ENCODE assay signal across 19 cellular contexts in the genomic region with DNA sequence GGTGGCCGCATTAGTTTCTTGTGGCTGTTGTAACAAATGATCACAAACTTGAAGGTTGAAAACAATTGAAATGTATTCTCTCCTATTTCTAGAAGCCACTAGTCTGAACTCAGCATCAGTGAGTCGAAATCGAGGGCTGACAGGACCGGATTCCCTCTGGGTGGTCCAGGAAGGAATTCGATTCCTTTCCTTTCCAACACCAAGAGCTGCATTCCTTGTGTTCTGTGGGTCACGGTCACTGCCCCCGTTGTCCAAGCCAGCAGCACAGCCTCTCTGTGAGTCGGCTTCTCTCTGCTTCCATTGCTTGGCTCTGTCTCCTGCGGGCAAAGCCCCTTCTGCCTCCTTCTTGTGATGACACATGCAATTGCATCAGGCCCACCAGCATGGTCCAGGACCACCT.
"Had no signal": no experiment of that assay in that cellular context is flagged by ENCODE, and none has a peak within 500 bp of the region (broad histone marks: within the 10 kb centered on the region; RNA-seq: fewer than 3 reads in every experiment).

No MANE protein-coding gene starts in this region.

- H3K9me3 Mint-ChIP-seq: effector memory CD8-positive, alpha-beta T cell had no signal

- H3K4me1 Mint-ChIP-seq: activated CD4-positive, alpha-beta T cell treated with anti-CD3 and anti-CD28 coated beads, Interleukin-2, amount 10 ng/mL, durations not matched to agents 7 days and 5 days; activated naive CD4-positive, alpha-beta T cell treated with anti-CD3 and anti-CD28 coated beads, Interleukin-2, amount 50 U/mL, for 24 hours had no signal

- ATAC-seq: activated CD8-positive, alpha-beta T cell treated with anti-CD3 and anti-CD28 coated beads, Interleukin-2, amount 10 ng/mL, durations not matched to agents 7 days and 5 days; activated T-cell treated with anti-CD3 and anti-CD28 coated beads, Interleukin-2, amount 50 U/mL, for 4 hours; body of pancreas; effector memory CD8-positive, alpha-beta T cell; mucosa of descending colon; pancreas; SK-N-SH treated with all-trans-retinoic acid at 6 μM for 48 hours; stimulated activated effector memory CD8-positive, alpha-beta T cell treated with anti-CD3 and anti-CD28 coated beads, Interleukin-12 subunit alpha, Interleukin-12 subunit beta, amount 100 ng/mL, for 72 hours; T-cell had no signal

- H3K4me3 Mint-ChIP-seq: activated CD4-positive, alpha-beta T cell treated with anti-CD3 and anti-CD28 coated beads, Interleukin-2, amount 10 ng/mL, durations not matched to agents 7 days and 5 days; activated CD8-positive, alpha-beta T cell treated with anti-CD3 and anti-CD28 coated beads, Interleukin-2, amount 10 ng/mL, durations not matched to agents 7 days and 5 days; activated naive CD4-positive, alpha-beta T cell treated with anti-CD3 and anti-CD28 coated beads, Interleukin-2, amount 50 U/mL, for 24 hours; activated T-cell treated with anti-CD3 and anti-CD28 coated beads, Interleukin-2, amount 50 U/mL, for 4 hours; effector memory CD8-positive, alpha-beta T cell; stimulated activated effector memory CD8-positive, alpha-beta T cell treated with anti-CD3 and anti-CD28 coated beads, Interleukin-12 subunit alpha, Interleukin-12 subunit beta, amount 100 ng/mL, for 72 hours; T-cell had no signal

- H3K36me3 Mint-ChIP-seq: activated naive CD4-positive, alpha-beta T cell treated with anti-CD3 and anti-CD28 coated beads, Interleukin-2, amount 50 U/mL, for 24 hours; stimulated activated effector memory CD8-positive, alpha-beta T cell treated with anti-CD3 and anti-CD28 coated beads, Interleukin-12 subunit alpha, Interleukin-12 subunit beta, amount 100 ng/mL, for 72 hours had no signal

- H3K4me3 ChIP-seq: body of pancreas, esophagus squamous epithelium, left ventricle myocardium inferior, mucosa of descending colon, pancreas, right lobe of liver, stomach, thoracic aorta had no signal

- H3K27ac Mint-ChIP-seq: activated CD4-positive, alpha-beta T cell treated with anti-CD3 and anti-CD28 coated beads, Interleukin-2, amount 10 ng/mL, durations not matched to agents 7 days and 5 days; activated CD8-positive, alpha-beta T cell treated with anti-CD3 and anti-CD28 coated beads, Interleukin-2, amount 10 ng/mL, durations not matched to agents 7 days and 5 days; activated naive CD4-positive, alpha-beta T cell treated with anti-CD3 and anti-CD28 coated beads, Interleukin-2, amount 50 U/mL, for 24 hours; effector memory CD8-positive, alpha-beta T cell; naive B cell; stimulated activated effector memory CD8-positive, alpha-beta T cell treated with anti-CD3 and anti-CD28 coated beads, Interleukin-12 subunit alpha, Interleukin-12 subunit beta, amount 100 ng/mL, for 72 hours; T-cell had no signal

- H3K27me3 Mint-ChIP-seq: activated CD4-positive, alpha-beta T cell treated with anti-CD3 and anti-CD28 coated beads, Interleukin-2, amount 10 ng/mL, durations not matched to agents 7 days and 5 days had no signal

- FAIRE-seq: islet of Langerhans, pancreas had no signal

- DNase-seq: activated CD4-positive, alpha-beta T cell treated with anti-CD3 and anti-CD28 coated beads, Interleukin-2, amount 10 ng/mL, durations not matched to agents 7 days and 5 days; activated CD8-positive, alpha-beta T cell treated with anti-CD3 and anti-CD28 coated beads, Interleukin-2, amount 10 ng/mL, durations not matched to agents 7 days and 5 days; activated T-cell treated with anti-CD3 and anti-CD28 coated beads, Interleukin-2, amount 50 U/mL, for 4 hours; body of pancreas; effector memory CD8-positive, alpha-beta T cell; esophagus squamous epithelium; left ventricle myocardium inferior; mucosa of descending colon; naive B cell; pancreas; right lobe of liver; stimulated activated CD4-positive, alpha-beta T cell treated with anti-CD3 and anti-CD28 coated beads, Interleukin-4, amount 100 ng/mL, for 24 hours; stomach; T-cell had no signal
